In genomic region chr19:57473646-57474045, GRCh38 we compare ENCODE assay signal across 26 cellular contexts. TPM values are rescaled to one million over a fixed set of nuclear protein-coding genes. Genes with fewer than 3 reads are reported as not detected.
DNase-seq lines count a peak whose midpoint lies in the region; ATAC-seq and TF ChIP-seq lines count a peak whose summit lies in the region.
"Had no signal": no experiment of that assay in that cellular context is flagged by ENCODE, and none has a peak within 500 bp of the region (broad histone marks: within the 10 kb centered on the region; RNA-seq: fewer than 3 reads in every experiment).

No MANE protein-coding gene starts in this region.

- H4K20me1 ChIP-seq in fibroblast of lung (ENCODE audit: control insufficient read depth, extremely low read depth, insufficient read depth, low read length), result no peaks in the 10 kb centered on the region

- H3K4me1 ChIP-seq in fibroblast of lung (ENCODE audit: control insufficient read depth, extremely low read depth, insufficient read depth, low read length), result no peaks in the 10 kb centered on the region
- H3K4me1 ChIP-seq: upper lobe of right lung had no signal

- H3K4me2 ChIP-seq in fibroblast of lung (ENCODE audit: extremely low read depth, insufficient read depth, low read length), result no peak overlapping the region

- peaks cover 18% of the 10 kb centered on the region for H3K36me3 ChIP-seq in fibroblast of lung (ENCODE audit: control insufficient read depth, insufficient read depth, low read length)

- peak; percentile 13 for DNase-seq in DMS 273 (lab: John Stamatoyannopoulos, UW; ENCODE audit: unreplicated experiment)
- no peak for DNase-seq in DMS 273 treated with DMSO at 0.1 percent for 48 hours (lab: John Stamatoyannopoulos, UW)
- peak; percentile 41 for DNase-seq in amniotic epithelial cell (ENCODE audit: low read depth)
- DNase-seq in fibroblast of lung (ENCODE audit: low read depth in 2 of 2), result peak; percentile 19 to 34
- DNase-seq in myocyte (ENCODE audit: low read depth), result peak; percentile 3
- DNase-seq: activated CD4-positive, alpha-beta T cell treated with anti-CD3 and anti-CD28 coated beads for 48 hours; activated naive CD4-positive, alpha-beta T cell treated with Interleukin-2 at 50 U/mL for 16 hours; activated T-cell treated with anti-CD3 and anti-CD28 coated beads, Interleukin-2, amount 50 U/mL, for 4 hours; amygdala; CD8-positive, alpha-beta T cell; DMS79 treated with DMSO at 0.1 percent for 48 hours; dorsolateral prefrontal cortex; GOT3; hypothalamus; NCI-H1105; NCI-H2081; stimulated activated CD8-positive, alpha-beta memory T cell treated with anti-CD3 and anti-CD28 coated beads, Interleukin-4, amount 100 ng/mL, for 48 hours; upper lobe of right lung had no signal

- no peak overlapping the region for H2AFZ ChIP-seq in fibroblast of lung (ENCODE audit: low read length)

- no peak for TF ChIP-seq CTCF in fibroblast of lung (conservative IDR thresholded peaks at IDR 0.05 in 1 of 2, IDR thresholded peaks at IDR 0.05 in 1 of 2; ENCODE audit: low read depth in 1 of 2, low read length in 2 of 2)

- H3K27ac ChIP-seq in fibroblast of lung (ENCODE audit: insufficient read depth, low read length), result no peak overlapping the region
- H3K27ac ChIP-seq: 22Rv1, dorsolateral prefrontal cortex, epithelial cell of prostate, gastroesophageal sphincter, upper lobe of right lung had no signal

- peaks cover 8% of the 10 kb centered on the region for H3K79me2 ChIP-seq in fibroblast of lung (ENCODE audit: control insufficient read depth, insufficient read depth, low read length)

- peaks cover 23% of the 10 kb centered on the region for H3K9me3 ChIP-seq in fibroblast of lung (ENCODE audit: control insufficient read depth, insufficient read depth, low read depth, low read length)

- no peaks in the 10 kb centered on the region for H3K27me3 ChIP-seq in fibroblast of lung (ENCODE audit: control insufficient read depth, insufficient read depth, low read length)
- H3K27me3 ChIP-seq: dorsolateral prefrontal cortex, gastroesophageal sphincter, upper lobe of right lung had no signal

- ATAC-seq in HG02642 (IDR thresholded peaks at IDR 0.05; ENCODE audit: poor library complexity, unreplicated experiment) (no peak), HG02610 (IDR thresholded peaks at IDR 0.05; ENCODE audit: unreplicated experiment) (no peak), GM18511 (IDR thresholded peaks at IDR 0.05; ENCODE audit: unreplicated experiment) (no peak)
- ATAC-seq: activated T-cell treated with anti-CD3 and anti-CD28 coated beads, Interleukin-2, amount 50 U/mL, for 4 hours; CD8-positive, alpha-beta T cell; gastroesophageal sphincter; Right ventricle myocardium inferior; sciatic nerve; upper lobe of right lung had no signal

- no peak overlapping the region for H3K4me3 ChIP-seq in fibroblast of lung (replicated peaks in 1 of 4; ENCODE audit: control extremely low read depth in 1 of 4, insufficient read depth in 1 of 4, low read depth in 3 of 4, low read length in 4 of 4)
- H3K4me3 ChIP-seq: dorsolateral prefrontal cortex, gastroesophageal sphincter, upper lobe of right lung had no signal

- no peak overlapping the region for H3K9ac ChIP-seq in fibroblast of lung (ENCODE audit: insufficient read depth, low read length)

RNA-seq across cellular contexts. Expression of gene ZNF772, which starts 3.7 kb away (rescaled TPM):
- total RNA-seq in fibroblast of lung (16.9 and 29.7 TPM in 2 replicates), myocyte (22.8 and 33.6 TPM in 2 replicates)
- polyA plus RNA-seq in fibroblast of lung, result 6.0 and 7.5 TPM in 2 replicates
- polyA plus RNA-seq in fibroblast of lung (2012), result 3.9 and 4.2 TPM in 2 replicates
- 3.1 and 3.8 TPM in 2 replicates for polyA minus RNA-seq in fibroblast of lung (ENCODE audit: low replicate concordance)
- 8.3 TPM for polyA plus RNA-seq in myocyte (2012)

RNA-seq across cellular contexts. Expression of gene ZNF419, which starts 13.9 kb away (rescaled TPM):
- 13.6 and 20.3 TPM in 2 replicates for total RNA-seq in fibroblast of lung
- 4.6 and 8.9 TPM in 2 replicates for polyA plus RNA-seq in fibroblast of lung
- 4.1 and 6.5 TPM in 2 replicates for polyA plus RNA-seq in fibroblast of lung (2012)
- 1.8 and 3.8 TPM in 2 replicates for polyA minus RNA-seq in fibroblast of lung (ENCODE audit: low replicate concordance)
- total RNA-seq in myocyte, result 12.3 and 14.0 TPM in 2 replicates
- polyA plus RNA-seq in myocyte (2012), result 11.4 TPM

RNA-seq across cellular contexts. Expression of gene VN1R1, which starts 16.7 kb away (rescaled TPM):
- total RNA-seq in fibroblast of lung (0.26 and 0.50 TPM in 2 replicates), myocyte (0.36 and 1.0 TPM in 2 replicates)
- polyA plus RNA-seq in fibroblast of lung, result 0.17 and 0.26 TPM in 2 replicates
- 0.18 and 0.34 TPM in 2 replicates for polyA plus RNA-seq in fibroblast of lung (2012)
- polyA minus RNA-seq in fibroblast of lung (ENCODE audit: low replicate concordance), result not detected in 2 replicates
- polyA plus RNA-seq in myocyte (2012), result 0.61 TPM

RNA-seq across cellular contexts. Expression of gene ZNF773, which starts 26.1 kb away (rescaled TPM):
- total RNA-seq in fibroblast of lung, result 20.8 and 39.8 TPM in 2 replicates
- polyA plus RNA-seq in fibroblast of lung, result 6.8 and 9.4 TPM in 2 replicates
- polyA plus RNA-seq in fibroblast of lung (2012), result 4.5 and 5.0 TPM in 2 replicates
- 1.6 and 1.8 TPM in 2 replicates for polyA minus RNA-seq in fibroblast of lung (ENCODE audit: low replicate concordance)
- 16.2 and 17.8 TPM in 2 replicates for total RNA-seq in myocyte
- 12.5 TPM for polyA plus RNA-seq in myocyte (2012)

RNA-seq across cellular contexts. Expression of gene ZNF749, which starts 38.5 kb away (rescaled TPM):
- total RNA-seq in fibroblast of lung, result 10.4 and 11.0 TPM in 2 replicates
- 4.7 and 5.4 TPM in 2 replicates for polyA plus RNA-seq in fibroblast of lung
- 5.0 and 6.8 TPM in 2 replicates for polyA plus RNA-seq in fibroblast of lung (2012)
- 1.7 and 3.0 TPM in 2 replicates for polyA minus RNA-seq in fibroblast of lung (ENCODE audit: low replicate concordance)
- 3.4 and 5.4 TPM in 2 replicates for total RNA-seq in myocyte
- 6.3 TPM for polyA plus RNA-seq in myocyte (2012)
